28 cellular contexts compared by ENCODE assay signal in the genomic region with DNA sequence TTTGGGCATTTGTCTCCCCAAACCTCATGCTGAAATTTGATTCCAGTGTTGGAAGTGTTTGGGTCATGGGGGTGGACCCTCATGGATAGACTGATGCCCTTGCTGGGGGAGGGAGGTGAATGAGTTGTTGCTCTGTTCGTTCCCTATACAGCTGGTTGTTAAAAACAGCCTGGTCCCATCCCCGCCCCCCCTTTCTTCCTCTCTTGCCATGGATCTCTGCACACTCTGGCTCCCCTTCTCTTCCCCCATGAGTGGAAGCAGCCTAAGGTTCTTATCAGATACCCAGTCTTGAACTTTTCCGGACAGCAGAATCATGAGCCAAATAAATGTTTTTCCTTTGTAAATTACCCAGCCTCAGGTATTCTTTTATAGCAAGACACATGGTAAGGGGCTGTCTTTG. TPM values are rescaled to one million over a fixed set of nuclear protein-coding genes. Genes with fewer than 3 reads are reported as not detected.
A peak's percentile ranks its signal among the peaks of the same experiment; 100 is the strongest.
DNase-seq lines count a peak whose midpoint lies in the region; ATAC-seq, FAIRE-seq and TF ChIP-seq lines count a peak whose summit lies in the region.
"Had no signal": no experiment of that assay in that cellular context is flagged by ENCODE, and none has a peak within 500 bp of the region (broad histone marks: within the 10 kb centered on the region; RNA-seq: fewer than 3 reads in every experiment).

No MANE protein-coding gene starts in this region.

- DNase-seq in CD4-positive, CD25-positive, alpha-beta regulatory T cell: no peak
- peak in 1 of 4 experiments; percentile 37 for DNase-seq in K562 (ENCODE audit: extremely low read depth in 1 of 4, low spot score in 3 of 4)
- DNase-seq in AG08396 (ENCODE audit: low spot score): no peak
- DNase-seq in RPMI8226: no peak
- DNase-seq: activated CD4-positive, alpha-beta T cell treated with anti-CD3 and anti-CD28 coated beads, Interleukin-2, amount 10 ng/mL, durations not matched to agents 24 days and 14 days; activated naive CD4-positive, alpha-beta T cell treated with anti-CD3 and anti-CD28 coated beads, Interleukin-2, amount 10 ng/mL, durations not matched to agents 7 days and 5 days; C1 segment of cervical spinal cord; DND-41; H7; midbrain; NCI-H1105 treated with DMSO at 0.1 percent for 48 hours; NCI-H2029 treated with DMSO at 0.1 percent for 48 hours; NCI-H2227 treated with DMSO at 0.1 percent for 48 hours; NCI-H69; pancreas; stimulated activated CD4-positive, alpha-beta T cell treated with anti-CD3 and anti-CD28 coated beads, Interleukin-2, amount 100 ng/mL, for 48 hours; stimulated activated naive CD4-positive, alpha-beta T cell; uterus had no signal

- 17% methylated on average over 2 of the region's 3 CpGs for WGBS in K562 (ENCODE audit: insufficient coverage, low coverage, missing lambda C conversion rate)
- whole genome bisulfite sequencing in gastroesophageal sphincter (ENCODE audit: low coverage in 1 of 2), 2 donors: 59 to 60% methylated on average over 1 to 3 of the region's 3 CpGs

- intact Hi-C loops in K562 (cut with micrococcal nuclease): no loop called here

- in situ Hi-C loops in K562 (cut with MboI): no loop called here

- no peak for FAIRE-seq in K562 (lab: Jason Lieb, UNC)
- FAIRE-seq: astrocyte, GM18507, pancreas had no signal

- no peaks in the 10 kb centered on the region for H4K20me1 ChIP-seq in K562 (replicated peaks; ENCODE audit: control insufficient read depth, insufficient read depth, low read length)

- TF ChIP-seq CTCF in HEK293 (tag by site-specific recombination; IDR thresholded peaks at IDR 0.05): no peak
- no peak for TF ChIP-seq CTCF in K562 (IDR thresholded peaks at IDR 0.05 in 2 of 3, conservative IDR thresholded peaks at IDR 0.05 in 1 of 3; ENCODE audit: insufficient read depth in 2 of 3, low read depth in 1 of 3, low read length in 3 of 3)
- TF ChIP-seq CTCF in nephron (IDR thresholded peaks at IDR 0.05; ENCODE audit: unreplicated experiment in 3 of 3): no peak
- TF ChIP-seq CTCF in gastroesophageal sphincter (IDR thresholded peaks at IDR 0.05): no peak

- H3K27ac Mint-ChIP-seq in CD4-positive, CD25-positive, alpha-beta regulatory T cell: peak overlapping the region in 2 of 3 donors; percentile 30 to 68
- H3K27ac Mint-ChIP-seq in nephron: peak overlapping the region in 2 of 3 experiments; percentile 3 to 23
- H3K27ac Mint-ChIP-seq: activated CD4-positive, alpha-beta T cell treated with anti-CD3 and anti-CD28 coated beads, Interleukin-2, amount 10 ng/mL, durations not matched to agents 24 days and 14 days; activated naive CD4-positive, alpha-beta T cell treated with anti-CD3 and anti-CD28 coated beads, Interleukin-2, amount 10 ng/mL, durations not matched to agents 7 days and 5 days had no signal

- H3K36me3 ChIP-seq in CD4-positive, CD25-positive, alpha-beta regulatory T cell (ENCODE audit: control insufficient read depth, insufficient read depth, low read length): peaks cover 22% of the 10 kb centered on the region
- H3K36me3 ChIP-seq in HEK293 (ENCODE audit: control insufficient read depth in 2 of 2, insufficient read depth in 1 of 2, low read length in 2 of 2): peaks cover 0 to 28% of the 10 kb centered on the region in 2 experiments; a peak in 2 of 3 replicates
- peaks cover 29% of the 10 kb centered on the region; the same call in 2 of the 3 replicates for H3K36me3 ChIP-seq in K562 (ENCODE audit: control insufficient read depth, insufficient read depth, low read length)
- peaks cover 0 to 54% of the 10 kb centered on the region in 2 donors for H3K36me3 ChIP-seq in gastroesophageal sphincter
- H3K36me3 ChIP-seq: pancreas, uterus had no signal

- H3K27me3 Mint-ChIP-seq in CD4-positive, CD25-positive, alpha-beta regulatory T cell: no peaks in the 10 kb centered on the region
- H3K27me3 Mint-ChIP-seq in nephron (ENCODE audit: low read depth): no peaks in the 10 kb centered on the region
- H3K27me3 Mint-ChIP-seq: activated CD4-positive, alpha-beta T cell treated with anti-CD3 and anti-CD28 coated beads, Interleukin-2, amount 10 ng/mL, durations not matched to agents 24 days and 14 days; activated naive CD4-positive, alpha-beta T cell treated with anti-CD3 and anti-CD28 coated beads, Interleukin-2, amount 10 ng/mL, durations not matched to agents 7 days and 5 days; central memory CD8-positive, alpha-beta T cell had no signal

- CTCF ChIA-PET in HEK293 (lab: Yijun Ruan, JAX) (interaction anchor here (0.6 to 1.5 kb wide), 7 partner anchors 10 to 306 kb away, joined by 3 to 13 read pairs (median 3); no protein-coding TSS in a partner anchor), K562 (lab: Yijun Ruan, JAX; ENCODE audit: low intra/inter-chr PET ratio) (interaction anchor here (0.6 to 4.6 kb wide), 2 partner anchors 233 to 510 kb away, joined by 3 to 70 read pairs; no protein-coding TSS in a partner anchor)

- no TSS peak for BruUV-seq in K562 (replicated peaks; lab: Mats Ljungman, UMichigan)

- peaks cover 33% of the 10 kb centered on the region for H3K36me3 Mint-ChIP-seq in CD4-positive, CD25-positive, alpha-beta regulatory T cell
- peaks cover 25% of the 10 kb centered on the region for H3K36me3 Mint-ChIP-seq in nephron (ENCODE audit: low read depth)

- H3K9ac ChIP-seq in K562 (ENCODE audit: insufficient read depth in 1 of 2, low read depth in 2 of 2, low read length in 2 of 2): peak overlapping the region in 1 of 2 experiments; percentile 14; a peak in 1 of 4 replicates

- TF ChIP-seq POLR2A in K562 (conservative IDR thresholded peaks at IDR 0.05) (no peak), gastroesophageal sphincter (IDR thresholded peaks at IDR 0.05) (no peak)

- no peaks in the 10 kb centered on the region for H3K9me3 Mint-ChIP-seq in CD4-positive, CD25-positive, alpha-beta regulatory T cell
- H3K9me3 Mint-ChIP-seq in nephron: no peaks in the 10 kb centered on the region
- H3K9me3 Mint-ChIP-seq: activated CD4-positive, alpha-beta T cell treated with anti-CD3 and anti-CD28 coated beads, Interleukin-2, amount 10 ng/mL, durations not matched to agents 24 days and 14 days; activated naive CD4-positive, alpha-beta T cell treated with anti-CD3 and anti-CD28 coated beads, Interleukin-2, amount 10 ng/mL, durations not matched to agents 7 days and 5 days; central memory CD8-positive, alpha-beta T cell had no signal

- no peaks in the 10 kb centered on the region for H3K9me3 ChIP-seq in CD4-positive, CD25-positive, alpha-beta regulatory T cell (ENCODE audit: control insufficient read depth in 2 of 2, low read length in 2 of 2)
- H3K9me3 ChIP-seq in HEK293 (ENCODE audit: control insufficient read depth, insufficient read depth, low read depth, low read length) (no peaks in the 10 kb centered on the region), K562 (replicated peaks; ENCODE audit: control insufficient read depth, insufficient read depth, low read depth, low read length) (no peaks in the 10 kb centered on the region), gastroesophageal sphincter (no peaks in the 10 kb centered on the region)
- H3K9me3 ChIP-seq: SJSA1, suprapubic skin, uterus had no signal

- H3K79me2 ChIP-seq in K562 (ENCODE audit: control insufficient read depth, insufficient read depth, low read length): no peaks in the 10 kb centered on the region

- no peak overlapping the region for H3K27ac ChIP-seq in CD4-positive, CD25-positive, alpha-beta regulatory T cell (ENCODE audit: insufficient read depth, low read length, poor library complexity, severe bottlenecking)
- H3K27ac ChIP-seq in HEK293 (ENCODE audit: extremely low read depth, low read depth, low read length) (no peak overlapping the region), K562 (ENCODE audit: extremely low read depth, low read depth, low read length) (no peak overlapping the region), gastroesophageal sphincter (no peak overlapping the region)
- H3K27ac ChIP-seq: pancreas, SJSA1, suprapubic skin had no signal

- ATAC-seq in CD4-positive, CD25-positive, alpha-beta regulatory T cell (ENCODE audit: low read depth in 2 of 2): no peak
- ATAC-seq in K562 (peak; percentile 66), gastroesophageal sphincter (no peak), GM21367 (IDR thresholded peaks at IDR 0.05; ENCODE audit: unreplicated experiment) (no peak)
- ATAC-seq: left lobe of liver, pancreas had no signal

- no peak overlapping the region; the same call in 1 of the 2 replicates for H3K4me2 ChIP-seq in K562 (ENCODE audit: insufficient read depth, low read length)

- H2AFZ ChIP-seq in K562 (ENCODE audit: low read depth, low read length): no peak overlapping the region

- TF ChIP-seq EP300 in K562 (IDR thresholded peaks at IDR 0.05; ENCODE audit: low read length) (no peak), gastroesophageal sphincter (IDR thresholded peaks at IDR 0.05) (no peak)

- TF ChIP-seq RAD21 in K562 (CRISPR knock-in tag; conservative IDR thresholded peaks at IDR 0.05 in 1 of 2, IDR thresholded peaks at IDR 0.05 in 1 of 2): no peak

- no peak overlapping the region for H3K4me3 ChIP-seq in CD4-positive, CD25-positive, alpha-beta regulatory T cell (ENCODE audit: low read depth, low read length)
- H3K4me3 ChIP-seq in HEK293 (ENCODE audit: low read depth, low read length) (no peak overlapping the region), K562 (no peak overlapping the region), gastroesophageal sphincter (no peak overlapping the region)
- H3K4me3 ChIP-seq: pancreas, SJSA1, suprapubic skin, uterus had no signal

- peaks cover 2% of the 10 kb centered on the region for H3K4me1 ChIP-seq in CD4-positive, CD25-positive, alpha-beta regulatory T cell (ENCODE audit: control insufficient read depth, insufficient read depth, low read length, poor library complexity, severe bottlenecking)
- no peaks in the 10 kb centered on the region for H3K4me1 ChIP-seq in HEK293 (ENCODE audit: control insufficient read depth, insufficient read depth, low read length)
- peaks cover 4 to 6% of the 10 kb centered on the region in 2 experiments; a peak in 2 of 5 replicates for H3K4me1 ChIP-seq in K562 (replicated peaks in 1 of 2; ENCODE audit: control insufficient read depth in 2 of 2, insufficient read depth in 2 of 2, low read length in 2 of 2)
- peaks cover 0 to 9% (median 0%) of the 10 kb centered on the region in 3 donors for H3K4me1 ChIP-seq in gastroesophageal sphincter
- H3K4me1 ChIP-seq: SJSA1, suprapubic skin, uterus had no signal

- no peak overlapping the region for H3K4me3 Mint-ChIP-seq in CD4-positive, CD25-positive, alpha-beta regulatory T cell
- H3K4me3 Mint-ChIP-seq in nephron: no peak overlapping the region
- H3K4me3 Mint-ChIP-seq: activated CD4-positive, alpha-beta T cell treated with anti-CD3 and anti-CD28 coated beads, Interleukin-2, amount 10 ng/mL, durations not matched to agents 24 days and 14 days; activated naive CD4-positive, alpha-beta T cell treated with anti-CD3 and anti-CD28 coated beads, Interleukin-2, amount 10 ng/mL, durations not matched to agents 7 days and 5 days; central memory CD8-positive, alpha-beta T cell had no signal

- H3K9me1 ChIP-seq in K562 (ENCODE audit: control insufficient read depth, insufficient read depth, low read length): no peaks in the 10 kb centered on the region

- no peaks in the 10 kb centered on the region for H3K27me3 ChIP-seq in CD4-positive, CD25-positive, alpha-beta regulatory T cell (ENCODE audit: control insufficient read depth, insufficient read depth, low read length)
- H3K27me3 ChIP-seq in K562 (ENCODE audit: control insufficient read depth in 2 of 2, insufficient read depth in 2 of 2, low read length in 2 of 2) (no peaks in the 10 kb centered on the region), gastroesophageal sphincter (no peaks in the 10 kb centered on the region)
- H3K27me3 ChIP-seq: pancreas, SJSA1, suprapubic skin, uterus had no signal

- POLR2A ChIA-PET in HEK293 (lab: Yijun Ruan, JAX): interaction anchor here (1.0 kb wide), 1 partner anchor 31 kb away, joined by 3 read pairs; a partner anchor contains a TSS
- POLR2A ChIA-PET in K562 (lab: Yijun Ruan, JAX): interaction anchor here (1.4 to 1.5 kb wide), 2 partner anchors 11 to 12 kb away, joined by 4 to 5 read pairs; no protein-coding TSS in a partner anchor

- H3K4me1 Mint-ChIP-seq in CD4-positive, CD25-positive, alpha-beta regulatory T cell: peaks cover 0 to 11% (median 6%) of the 10 kb centered on the region in 4 donors
- peaks cover 6% of the 10 kb centered on the region for H3K4me1 Mint-ChIP-seq in nephron

RNA-seq across cellular contexts. Expression of a gene that starts 31.1 kb away (rescaled TPM):
- 47.4 TPM for total RNA-seq in CD4-positive, CD25-positive, alpha-beta regulatory T cell
- polyA plus RNA-seq in CD4-positive, CD25-positive, alpha-beta regulatory T cell: 1 to 10 TPM; 4.9 to 8.7 (median 7.0) TPM
- total RNA-seq in K562 (2011; cell fraction: chromatin; rRNA removed; ENCODE audit: low replicate concordance): 30.2 and 34.7 TPM in 2 replicates
- total RNA-seq in K562 (2011; cell fraction: nucleolus; rRNA removed): 26.8 and 36.1 TPM in 2 replicates
- total RNA-seq in K562 (2011; cell fraction: nucleoplasm; rRNA removed): 19.1 and 25.0 TPM in 2 replicates
- 5.0 and 11.7 TPM in 2 replicates for total RNA-seq in K562 (2014; rRNA removed)
- total RNA-seq in K562 (2014; rRNA removed; fragmentation: Illumina TruSeq; extraction: Trizol): 4.9 and 5.9 TPM in 2 replicates
- 4.9 and 9.7 TPM in 2 replicates for total RNA-seq in K562 (2015; rRNA removed; fragmentation: Illumina TruSeq; extraction: Trizol)
- total RNA-seq in K562 (2021): 8.0 and 8.8 TPM in 2 replicates
- 2.9 and 4.4 TPM in 2 replicates for polyA plus RNA-seq in K562 (2011; rRNA removed)
- 2.6 TPM in 2 replicates for polyA plus RNA-seq in K562 (2011; cell fraction: cytosol; rRNA removed)
- polyA plus RNA-seq in K562 (2011; cell fraction: nucleus; rRNA removed): 16.6 and 24.2 TPM in 2 replicates
- 5.3 and 9.7 TPM in 2 replicates for polyA plus RNA-seq in K562 (2012)
- 5.7 and 6.3 TPM in 2 replicates for polyA plus RNA-seq in K562 (2014; fragmentation: Illumina TruSeq; extraction: Trizol)
- polyA plus RNA-seq in K562 (2014; fragmentation: Nextera tagmentation; extraction: Ambion mirVana): under 1 TPM; 0.56 to 0.76 TPM
- 4.7 and 5.4 TPM in 2 replicates for polyA plus RNA-seq in K562 (2014; rRNA removed)
- polyA minus RNA-seq in K562 (2011; rRNA and poly(A)+ RNA removed): 16.2 and 17.9 TPM in 2 replicates
- polyA minus RNA-seq in K562 (2011; cell fraction: cytosol; rRNA and poly(A)+ RNA removed): 1.8 and 3.2 TPM in 2 replicates
- 17.5 and 25.3 TPM in 2 replicates for polyA minus RNA-seq in K562 (2011; cell fraction: nucleus; rRNA and poly(A)+ RNA removed)
- total RNA-seq in gastroesophageal sphincter: 1 to 10 TPM; 4.7 to 9.3 (median 7.5) TPM
